1 cellular context compared by ENCODE assay signal in genomic region chr16:17887963-17888362, GRCh38.
A peak's percentile ranks its signal among the peaks of the same experiment; 100 is the strongest.
TF ChIP-seq lines count a peak whose summit lies in the region.

No MANE protein-coding gene starts in this region.

TF ChIP-seq in K562, 482 proteins besides CTCF, POLR2A, EP300 and RAD21 (continued from another document):
- TF ChIP-seq JUND (IDR thresholded peaks at IDR 0.05; ENCODE audit: borderline replicate concordance, low read depth, low read length) (peak; percentile 48; the same call in 1 of the 2 replicates), JUND (tag; IDR thresholded peaks at IDR 0.05; ENCODE audit: borderline replicate concordance, low read depth, low read length) (peak; percentile 23; the same call in 1 of the 3 replicates), ZFP91 (CRISPR knock-in tag; IDR thresholded peaks at IDR 0.05) (no peak), NFE2 (IDR thresholded peaks at IDR 0.05; ENCODE audit: low read depth) (peak; percentile 65), REST (CRISPR knock-in tag; IDR thresholded peaks at IDR 0.05; ENCODE audit: low read depth) (no peak), ZNF316 (IDR thresholded peaks at IDR 0.05) (peak; percentile 29; the same call in 1 of the 2 replicates), LARP7 (IDR thresholded peaks at IDR 0.05) (no peak), C11orf30 (IDR thresholded peaks at IDR 0.05; ENCODE audit: low read depth) (peak; percentile 54), ZNF384 (IDR thresholded peaks at IDR 0.05; ENCODE audit: low read depth, low read length) (0 out of 2 replicates have a peak, but pooled peaks have one; percentile 14), FOSL1 (tag; conservative IDR thresholded peaks at IDR 0.05) (peak; percentile 20; the same call in 1 of the 2 replicates)
